13 cellular contexts compared by ENCODE assay signal in genomic region chr13:100550433-100550832, GRCh38. TPM values are rescaled to one million over a fixed set of nuclear protein-coding genes. Genes with fewer than 3 reads are reported as not detected.
DNase-seq lines count a peak whose midpoint lies in the region; ATAC-seq and TF ChIP-seq lines count a peak whose summit lies in the region.
"Had no signal": no experiment of that assay in that cellular context is flagged by ENCODE, and none has a peak within 500 bp of the region (broad histone marks: within the 10 kb centered on the region; RNA-seq: fewer than 3 reads in every experiment).

No MANE protein-coding gene starts in this region.

- ATAC-seq in aorta (ENCODE audit: low FRiP score) (peak; percentile 66), GM19351 (IDR thresholded peaks at IDR 0.05; ENCODE audit: unreplicated experiment) (no peak), HG02938 (IDR thresholded peaks at IDR 0.05; ENCODE audit: unreplicated experiment) (no peak)
- ATAC-seq: activated CD4-positive, alpha-beta T cell treated with anti-CD3 and anti-CD28 coated beads for 36 hours; Panc1 had no signal

- peak overlapping the region; percentile 78 for H3K27ac Mint-ChIP-seq in neural crest cell (ENCODE audit: unreplicated experiment)
- H3K27ac Mint-ChIP-seq: activated CD4-positive, alpha-beta T cell treated with anti-CD3 and anti-CD28 coated beads for 36 hours had no signal

- H3K4me1 ChIP-seq in aorta (ENCODE audit: control insufficient read depth in 1 of 2, insufficient read depth in 2 of 2, low read length in 2 of 2) (no peaks in the 10 kb centered on the region), PC-9 (replicated peaks; ENCODE audit: insufficient read depth) (no peaks in the 10 kb centered on the region)

- H3K36me3 Mint-ChIP-seq in neural crest cell (ENCODE audit: low read depth), result no peaks in the 10 kb centered on the region

- no peaks in the 10 kb centered on the region for H3K36me3 ChIP-seq in aorta (ENCODE audit: control insufficient read depth in 1 of 2, insufficient read depth in 2 of 2, low read length in 1 of 2)
- H3K36me3 ChIP-seq in PC-9 (ENCODE audit: low read depth), result no peaks in the 10 kb centered on the region
- H3K36me3 ChIP-seq: adrenal gland had no signal

- H3K79me2 ChIP-seq in PC-9 (ENCODE audit: low read depth), result no peaks in the 10 kb centered on the region

- WGBS in aorta, 2 donors, result 73 to 79% methylated on average over 11 of the region's 11 CpGs

- no peaks in the 10 kb centered on the region for H3K27me3 ChIP-seq in aorta (ENCODE audit: control insufficient read depth in 1 of 2, insufficient read depth in 2 of 2, low read length in 1 of 2)
- H3K27me3 ChIP-seq in PC-9 (ENCODE audit: insufficient read depth, low read depth), result no peaks in the 10 kb centered on the region
- H3K27me3 ChIP-seq: adrenal gland had no signal

- no peak overlapping the region for H2AFZ ChIP-seq in PC-9

- no peak overlapping the region for H3K4me2 ChIP-seq in PC-9

- H4K20me1 ChIP-seq in PC-9 (ENCODE audit: insufficient read depth), result no peaks in the 10 kb centered on the region

- no peaks in the 10 kb centered on the region for H3K27me3 Mint-ChIP-seq in neural crest cell (ENCODE audit: low read depth)
- H3K27me3 Mint-ChIP-seq: activated CD4-positive, alpha-beta T cell treated with anti-CD3 and anti-CD28 coated beads for 36 hours had no signal

- TF ChIP-seq CTCF in fibroblast of the aortic adventitia (IDR thresholded peaks at IDR 0.05; ENCODE audit: insufficient read depth, low read length) (no peak), neural crest cell (conservative IDR thresholded peaks at IDR 0.05) (no peak), PC-9 (conservative IDR thresholded peaks at IDR 0.05) (no peak)

- H3K4me3 ChIP-seq in fibroblast of the aortic adventitia (ENCODE audit: low read depth, low read length) (peak overlapping the region; percentile 22), aorta (ENCODE audit: low read length in 2 of 2) (no peak overlapping the region), PC-9 (no peak overlapping the region)
- H3K4me3 ChIP-seq: adrenal gland, skin epidermis had no signal

- intact Hi-C loops in aorta (cut with DNase I), result no loop called here
- intact Hi-C loops in PC-9 (cut with micrococcal nuclease; ENCODE audit: unreplicated experiment), result no loop called here

- peak; percentile 37 for DNase-seq in activated CD8-positive, alpha-beta memory T cell treated with anti-CD3 and anti-CD28 coated beads for 24 hours
- DNase-seq in activated CD8-positive, alpha-beta memory T cell treated with anti-CD3 and anti-CD28 coated beads, Interleukin-2, amount 50 U/mL, for 4 hours, result no peak
- DNase-seq in fibroblast of the aortic adventitia (ENCODE audit: low read depth) (peak; percentile 75), neural crest cell (ENCODE audit: low read depth, low spot score) (peak; percentile 28), aorta (no peak), PC-9 (no peak)
- DNase-seq: activated CD4-positive, alpha-beta T cell treated with anti-CD3 and anti-CD28 coated beads for 36 hours had no signal

- peak overlapping the region; percentile 51 for H3K4me3 Mint-ChIP-seq in neural crest cell
- H3K4me3 Mint-ChIP-seq: activated CD4-positive, alpha-beta T cell treated with anti-CD3 and anti-CD28 coated beads for 36 hours had no signal

- BruUV-seq in PC-9 (replicated peaks; lab: Mats Ljungman, UMichigan), result no TSS peak

- H3K9me2 ChIP-seq in PC-9 (ENCODE audit: insufficient read depth), result no peaks in the 10 kb centered on the region

- H3K27ac ChIP-seq in aorta (ENCODE audit: low read depth in 1 of 2, low read length in 2 of 2) (no peak overlapping the region), PC-9 (no peak overlapping the region)
- H3K27ac ChIP-seq: 22Rv1 had no signal

- H3F3A ChIP-seq in PC-9 (ENCODE audit: insufficient read depth, low read depth), result no peaks in the 10 kb centered on the region

- no peaks in the 10 kb centered on the region for H3K9me3 ChIP-seq in aorta (ENCODE audit: control insufficient read depth, low read length)
- H3K9me3 ChIP-seq in PC-9 (ENCODE audit: insufficient read depth, low read depth), result no peaks in the 10 kb centered on the region
- H3K9me3 ChIP-seq: adrenal gland had no signal

- POLR2A ChIA-PET in PC-9 (lab: Charles Lee; ENCODE audit: unreplicated experiment), result no interaction called here

- peaks cover 23% of the 10 kb centered on the region for H3K4me1 Mint-ChIP-seq in neural crest cell
- H3K4me1 Mint-ChIP-seq: activated CD4-positive, alpha-beta T cell treated with anti-CD3 and anti-CD28 coated beads for 36 hours had no signal

- H3K9me3 Mint-ChIP-seq in neural crest cell, result peaks cover 3% of the 10 kb centered on the region

- CTCF ChIA-PET in PC-9 (lab: Charles Lee), result no interaction called here

RNA-seq across cellular contexts. Expression of gene GGACT, which starts 38.2 kb away (rescaled TPM):
- total RNA-seq in fibroblast of the aortic adventitia (ENCODE audit: low replicate concordance) (5.9 and 9.1 TPM in 2 replicates), neural crest cell (4.3 and 5.9 TPM in 2 replicates), aorta (1 to 10 TPM; 4.4 to 5.3 TPM), PC-9 (2021) (4.9 and 5.3 TPM in 2 replicates)
- polyA plus RNA-seq in aorta, result 1 to 10 TPM in 1 of 2 donors, under 1 TPM in 1; 0.75 to 1.2 TPM

Comparison
In these comparisons a context has a peak if more than half of its experiments do, and no peak if none do; other contexts are left out.
1. DNase-seq: peak in activated CD8-positive, alpha-beta memory T cell treated with anti-CD3 and anti-CD28 coated beads for 24 hours (single experiment), fibroblast of the aortic adventitia (single experiment) and neural crest cell (single experiment); none in activated CD8-positive, alpha-beta memory T cell treated with anti-CD3 and anti-CD28 coated beads, Interleukin-2, amount 50 U/mL, for 4 hours (single experiment), aorta (0 of 2) and PC-9 (0 of 2).